Comparison of ENCODE assay signal across 28 cellular contexts in the genomic region with DNA sequence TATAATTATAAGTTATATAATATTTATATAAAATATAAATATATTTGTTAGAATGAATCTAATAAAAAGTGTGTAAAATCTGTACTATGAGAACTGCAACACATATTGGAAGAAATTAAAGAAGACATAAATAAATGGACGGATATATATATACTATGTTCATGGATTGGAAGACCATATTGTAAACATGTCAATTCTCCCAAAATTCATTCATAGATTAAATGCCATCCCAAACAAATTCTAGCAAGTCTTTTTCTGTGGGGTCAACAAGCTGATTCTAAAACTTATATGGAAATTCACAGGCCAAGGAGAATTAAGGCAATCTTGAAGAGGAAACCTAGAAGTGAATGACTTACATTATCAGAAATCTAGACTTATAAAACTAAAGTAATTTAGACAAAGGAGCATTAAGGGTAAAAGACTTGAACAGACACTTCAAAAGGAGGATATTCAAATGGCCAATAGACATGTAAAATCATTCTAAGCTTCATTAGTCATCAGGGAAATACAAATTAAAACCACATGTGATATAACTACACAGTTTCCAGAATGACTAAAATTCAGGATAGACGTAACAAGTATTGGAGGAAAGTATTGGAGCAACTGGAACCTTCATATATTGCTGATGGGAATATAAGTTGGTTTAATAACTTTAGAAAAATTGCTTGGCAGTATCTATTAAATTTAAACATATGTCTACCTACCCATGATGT.
"Had no signal": no experiment of that assay in that cellular context is flagged by ENCODE, and none has a peak within 500 bp of the region (broad histone marks: within the 10 kb centered on the region; RNA-seq: fewer than 3 reads in every experiment).

No MANE protein-coding gene starts in this region.

- H3K27ac ChIP-seq: ascending aorta, cardiac muscle cell, VCaP had no signal

- H3K36me3 ChIP-seq: ascending aorta, cardiac muscle cell had no signal

- H3K27me3 ChIP-seq: ascending aorta had no signal

- H3K4me3 ChIP-seq: ascending aorta, cardiac muscle cell had no signal

- H3K4me1 ChIP-seq: ascending aorta had no signal

- DNase-seq: activated B cell treated with CpG ODN at 0.5 μM for 24 hours; activated CD4-positive, alpha-beta memory T cell treated with anti-CD3 and anti-CD28 coated beads, Interleukin-2, amount 10 ng/mL, durations not matched to agents 7 days and 5 days; activated CD4-positive, alpha-beta T cell treated with anti-CD3 and anti-CD28 coated beads for 4 hours; activated CD4-positive, alpha-beta T cell treated with anti-CD3 and anti-CD28 coated beads, Interleukin-2, amount 10 ng/mL, durations not matched to agents 24 days and 14 days; activated CD4-positive, alpha-beta T cell treated with anti-CD3 and anti-CD28 coated beads, Interleukin-2, amount 50 U/mL, for 1 hour; activated CD4-positive, alpha-beta T cell treated with anti-CD3 and anti-CD28 coated beads, Interleukin-2, amount 50 U/mL, for 4 hours; activated CD4-positive, CD25-positive, alpha-beta regulatory T cell treated with anti-CD3 and anti-CD28 coated beads, Interleukin-2, amount 50 U/mL, for 72 hours; activated CD8-positive, alpha-beta memory T cell treated with anti-CD3 and anti-CD28 coated beads for 24 hours; activated CD8-positive, alpha-beta memory T cell treated with anti-CD3 and anti-CD28 coated beads, Interleukin-2, amount 10 ng/mL, durations not matched to agents 7 days and 5 days; activated CD8-positive, alpha-beta memory T cell treated with anti-CD3 and anti-CD28 coated beads, Interleukin-2, amount 50 U/mL, for 48 hours; activated CD8-positive, alpha-beta T cell treated with anti-CD3 and anti-CD28 coated beads, Interleukin-2, amount 10 ng/mL, durations not matched to agents 7 days and 5 days; activated effector memory CD4-positive, alpha-beta T cell treated with Interleukin-2 at 50 U/mL for 16 hours; activated gamma-delta T cell; activated naive CD4-positive, alpha-beta T cell treated with anti-CD3 and anti-CD28 coated beads, Interleukin-2, amount 10 ng/mL, durations not matched to agents 7 days and 5 days; activated naive CD4-positive, alpha-beta T cell treated with Interleukin-2 at 50 U/mL for 16 hours; activated naive CD8-positive, alpha-beta T cell treated with anti-CD3 and anti-CD28 coated beads, Interleukin-2, amount 10 ng/mL, durations not matched to agents 7 days and 5 days; activated naive CD8-positive, alpha-beta T cell treated with anti-CD3 and anti-CD28 coated beads, Interleukin-2, amount 50 U/mL, for 24 hours; activated T-cell treated with anti-CD3 and anti-CD28 coated beads, Interleukin-2, amount 50 U/mL, for 24 hours; activated T-cell treated with anti-CD3 and anti-CD28 coated beads, Interleukin-2, amount 50 U/mL, for 48 hours; amygdala; anterior cingulate cortex; caudate nucleus; cerebellar nuclear complex; T-helper 2 cell; T-helper 9 cell had no signal

- H3K9me3 ChIP-seq: ascending aorta had no signal
